ENCODE assay signal across 13 cellular contexts in the genomic region with DNA sequence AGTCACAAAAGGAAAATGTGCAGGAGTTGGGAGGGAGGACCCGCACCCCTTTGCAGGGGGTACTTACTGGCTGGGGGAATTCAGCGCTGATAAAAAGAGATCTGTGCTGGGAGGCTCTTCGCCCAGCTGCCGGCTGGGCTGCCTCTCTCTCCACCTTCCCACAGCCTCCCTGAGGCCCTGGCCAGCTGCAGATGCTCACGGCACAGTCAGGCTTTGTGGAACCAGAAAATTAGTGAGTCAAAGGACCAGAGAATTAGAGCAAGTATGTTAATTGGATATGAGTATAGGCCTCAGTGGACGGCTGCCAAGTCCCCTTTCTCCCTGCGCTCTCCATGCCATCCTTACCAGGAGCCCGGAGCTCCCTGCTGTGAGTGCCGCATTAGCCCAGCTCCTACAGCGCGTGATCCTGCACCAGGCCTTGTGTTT.
DNase-seq lines count a peak whose midpoint lies in the region; FAIRE-seq and TF ChIP-seq lines count a peak whose summit lies in the region.
"Had no signal": no experiment of that assay in that cellular context is flagged by ENCODE, and none has a peak within 500 bp of the region (broad histone marks: within the 10 kb centered on the region; RNA-seq: fewer than 3 reads in every experiment).

No MANE protein-coding gene starts in this region.

- no peak overlapping the region for H3K9ac ChIP-seq in smooth muscle cell (ENCODE audit: low read depth)

- H3K36me3 ChIP-seq in left ventricle myocardium inferior: no peaks in the 10 kb centered on the region
- H3K36me3 ChIP-seq in smooth muscle cell (ENCODE audit: low read depth): no peaks in the 10 kb centered on the region
- H3K36me3 ChIP-seq: MG63 had no signal

- H3K4me3 ChIP-seq in left ventricle myocardium inferior (no peak overlapping the region), smooth muscle cell (no peak overlapping the region)
- H3K4me3 ChIP-seq: MG63 had no signal

- no peak overlapping the region for H3K27ac Mint-ChIP-seq in activated CD4-positive, alpha-beta memory T cell treated with anti-CD3 and anti-CD28 coated beads for 36 hours
- H3K27ac Mint-ChIP-seq: activated naive CD8-positive, alpha-beta T cell had no signal

- H3K9me3 ChIP-seq in left ventricle myocardium inferior (replicated peaks) (no peaks in the 10 kb centered on the region), smooth muscle cell (replicated peaks; ENCODE audit: low read depth) (no peaks in the 10 kb centered on the region)
- H3K9me3 ChIP-seq: MG63 had no signal

- H3K36me3 Mint-ChIP-seq in activated CD4-positive, alpha-beta memory T cell treated with anti-CD3 and anti-CD28 coated beads for 36 hours: no peaks in the 10 kb centered on the region
- H3K36me3 Mint-ChIP-seq: activated naive CD8-positive, alpha-beta T cell; naive B cell had no signal

- POLR2A ChIA-PET in activated CD4-positive, alpha-beta memory T cell treated with anti-CD3 and anti-CD28 coated beads for 36 hours (lab: Charles Lee): no interaction called here

- no peak overlapping the region for H3K4me3 Mint-ChIP-seq in activated CD4-positive, alpha-beta memory T cell treated with anti-CD3 and anti-CD28 coated beads for 36 hours
- H3K4me3 Mint-ChIP-seq: activated naive CD8-positive, alpha-beta T cell; naive B cell had no signal

- no peak overlapping the region for H2AFZ ChIP-seq in smooth muscle cell (ENCODE audit: low read depth)

- no peaks in the 10 kb centered on the region for H3K79me2 ChIP-seq in smooth muscle cell (ENCODE audit: low read depth)

- peak; percentile 98 for DNase-seq in NCI-H1105 treated with DMSO at 0.1 percent for 48 hours (lab: John Stamatoyannopoulos, UW)
- DNase-seq in NCI-H82 (lab: John Stamatoyannopoulos, UW): peak; percentile 92
- DNase-seq in left ventricle myocardium inferior: peak; percentile 33
- no peak for DNase-seq in smooth muscle cell (lab: John Stamatoyannopoulos, UW; ENCODE audit: unreplicated experiment)
- no peak for DNase-seq in GM12892 (ENCODE audit: insufficient read length)
- no peak for DNase-seq in dedifferentiated amniotic fluid mesenchymal stem cell (ENCODE audit: extremely low spot score)
- DNase-seq in activated CD4-positive, alpha-beta memory T cell treated with anti-CD3 and anti-CD28 coated beads for 36 hours: no peak
- DNase-seq: activated CD4-positive, alpha-beta T cell treated with anti-CD3 and anti-CD28 coated beads for 4 hours; H7; MG63; naive B cell; trophoblast cell had no signal

- H3K4me1 ChIP-seq in left ventricle myocardium inferior (peaks cover 4% of the 10 kb centered on the region), smooth muscle cell (ENCODE audit: low read depth) (peaks cover 19% of the 10 kb centered on the region)

- H4K20me1 ChIP-seq in smooth muscle cell (ENCODE audit: low read depth): no peaks in the 10 kb centered on the region

- peaks cover 7% of the 10 kb centered on the region for H3K27me3 Mint-ChIP-seq in activated CD4-positive, alpha-beta memory T cell treated with anti-CD3 and anti-CD28 coated beads for 36 hours

- intact Hi-C loops in left ventricle myocardium inferior (cut with micrococcal nuclease): no loop called here
- intact Hi-C loops in activated CD4-positive, alpha-beta memory T cell treated with anti-CD3 and anti-CD28 coated beads for 36 hours (cut with micrococcal nuclease): no loop called here

- CTCF ChIA-PET in activated CD4-positive, alpha-beta memory T cell treated with anti-CD3 and anti-CD28 coated beads for 36 hours (lab: Charles Lee): no interaction called here

- no peak for TF ChIP-seq POLR2A in GM12892 (IDR thresholded peaks at IDR 0.05; ENCODE audit: low read depth, low read length)

- H3K4me1 Mint-ChIP-seq in activated CD4-positive, alpha-beta memory T cell treated with anti-CD3 and anti-CD28 coated beads for 36 hours (ENCODE audit: low read depth): no peaks in the 10 kb centered on the region

- 28% methylated on average over 11 of the region's 11 CpGs for WGBS in smooth muscle cell (ENCODE audit: low lambda C conversion rate)

- H3K9me3 Mint-ChIP-seq in activated CD4-positive, alpha-beta memory T cell treated with anti-CD3 and anti-CD28 coated beads for 36 hours: no peaks in the 10 kb centered on the region
- H3K9me3 Mint-ChIP-seq: naive B cell had no signal

- TF ChIP-seq CTCF in left ventricle myocardium inferior (IDR thresholded peaks at IDR 0.05; ENCODE audit: borderline replicate concordance): no peak
- TF ChIP-seq CTCF in smooth muscle cell (IDR thresholded peaks at IDR 0.05; ENCODE audit: borderline replicate concordance, insufficient read depth, poor library complexity, severe bottlenecking): no peak

- peaks cover 5% of the 10 kb centered on the region for H3K27me3 ChIP-seq in left ventricle myocardium inferior (ENCODE audit: low read depth)
- H3K27me3 ChIP-seq in smooth muscle cell (ENCODE audit: low read depth): no peaks in the 10 kb centered on the region
- H3K27me3 ChIP-seq: MG63 had no signal

- H3K4me2 ChIP-seq in smooth muscle cell: peak overlapping the region; percentile 19

- no peak for FAIRE-seq in GM12892 (lab: Jason Lieb, UNC)

- H3F3A ChIP-seq in smooth muscle cell (ENCODE audit: low read depth): peaks cover 11% of the 10 kb centered on the region

- no peak overlapping the region for H3K27ac ChIP-seq in left ventricle myocardium inferior (replicated peaks)
- peak overlapping the region; percentile 53 for H3K27ac ChIP-seq in smooth muscle cell (ENCODE audit: low read depth)

Comparison
In these comparisons a context has a peak if more than half of its experiments do, and no peak if none do; other contexts are left out.
1. DNase-seq: peak in NCI-H1105 treated with DMSO at 0.1 percent for 48 hours (single experiment), NCI-H82 (single experiment) and left ventricle myocardium inferior (single experiment); none in smooth muscle cell (single experiment), GM12892 (single experiment), dedifferentiated amniotic fluid mesenchymal stem cell (single experiment) and activated CD4-positive, alpha-beta memory T cell treated with anti-CD3 and anti-CD28 coated beads for 36 hours (single experiment).